In genomic region chr11:76235233-76236091, GRCh38 we compare ENCODE assay signal across 8 cellular contexts. TPM values are rescaled to one million over a fixed set of nuclear protein-coding genes. Genes with fewer than 3 reads are reported as not detected.
A peak's percentile ranks its signal among the peaks of the same experiment; 100 is the strongest.
DNase-seq lines count a peak whose midpoint lies in the region; ATAC-seq and TF ChIP-seq lines count a peak whose summit lies in the region.

No MANE protein-coding gene starts in this region.

- TF ChIP-seq CTCF in MM.1S (IDR thresholded peaks at IDR 0.05; ENCODE audit: low read length) (no peak), gastroesophageal sphincter (IDR thresholded peaks at IDR 0.05) (peak in 1 of 4 experiments; percentile 23)

- H3K27ac ChIP-seq in MM.1S (ENCODE audit: low read length) (peak overlapping the region; percentile 61), SJCRH30 (peak overlapping the region; percentile 71), gastroesophageal sphincter (peak overlapping the region; percentile 41 to 90 (median 86)), neuronal stem cell (replicated peaks; ENCODE audit: low read length) (peak overlapping the region; percentile 66)

- no peaks in the 10 kb centered on the region for H3K79me1 ChIP-seq in neuronal stem cell (ENCODE audit: low read depth, low read length)

- peak; percentile 86 for ATAC-seq in gastroesophageal sphincter

- peak overlapping the region; percentile 95 for H3K4me3 ChIP-seq in MM.1S (ENCODE audit: low read length)
- H3K4me3 ChIP-seq in SJCRH30, result peak overlapping the region; percentile 81
- peak overlapping the region; percentile 67 to 97 for H3K4me3 ChIP-seq in gastroesophageal sphincter
- peak overlapping the region; percentile 91 to 93 for H3K4me3 ChIP-seq in neuronal stem cell (ENCODE audit: low read length in 2 of 2)

- H3K4ac ChIP-seq in neuronal stem cell (ENCODE audit: low read length), result no peak overlapping the region

- TF ChIP-seq POLR2A in gastroesophageal sphincter (IDR thresholded peaks at IDR 0.05), result peak; percentile 24 to 55

- peak overlapping the region; percentile 90 for H3K4me2 ChIP-seq in MM.1S (ENCODE audit: low read depth, low read length)
- H3K4me2 ChIP-seq in neuronal stem cell (ENCODE audit: insufficient read depth, low read length, poor library complexity, severe bottlenecking), result peak overlapping the region; percentile 71

- H2BK5ac ChIP-seq in neuronal stem cell (ENCODE audit: low read length), result peak overlapping the region; percentile 67

- H3K18ac ChIP-seq in neuronal stem cell (ENCODE audit: low read length), result peak overlapping the region; percentile 95

- no peak overlapping the region for H2BK120ac ChIP-seq in neuronal stem cell (ENCODE audit: low read depth, low read length)

- DNase-seq in GF-D8 (lab: John Stamatoyannopoulos, UW), result peak; percentile 83
- peak; percentile 90 for DNase-seq in HCEC 1CT
- DNase-seq in MM.1S, result peak; percentile 93
- peak; percentile 93 to 96 for DNase-seq in SJCRH30
- peak; percentile 92 for DNase-seq in activated naive CD4-positive, alpha-beta T cell treated with Interleukin-2 at 50 U/mL for 16 hours
- DNase-seq in neuronal stem cell (ENCODE audit: low spot score), result peak; percentile 98
- DNase-seq in stromal cell of bone marrow (ENCODE audit: low read depth), result peak; percentile 73

- H3K14ac ChIP-seq in neuronal stem cell (ENCODE audit: low read length), result no peak overlapping the region

- H2AK5ac ChIP-seq in neuronal stem cell (ENCODE audit: low read depth, low read length), result no peak overlapping the region

- no peak overlapping the region for H2BK12ac ChIP-seq in neuronal stem cell (ENCODE audit: low read length)

- no peak overlapping the region for H4K91ac ChIP-seq in neuronal stem cell (ENCODE audit: low read depth, low read length, poor library complexity)

- H2AFZ ChIP-seq in MM.1S (ENCODE audit: low read length) (peak overlapping the region; percentile 93), neuronal stem cell (ENCODE audit: low read length) (peak overlapping the region; percentile 97)

- peak overlapping the region; percentile 82 for H3K23ac ChIP-seq in neuronal stem cell (ENCODE audit: low read depth, low read length, poor library complexity)

- H3F3A ChIP-seq in MM.1S (ENCODE audit: insufficient read depth, low read length), result peaks cover 23% of the 10 kb centered on the region

- H3K79me2 ChIP-seq in MM.1S (ENCODE audit: low read length), result no peaks in the 10 kb centered on the region

- peak overlapping the region; percentile 18 for H2BK15ac ChIP-seq in neuronal stem cell (ENCODE audit: low read length)

- WGBS in gastroesophageal sphincter (ENCODE audit: low coverage in 1 of 2), 2 donors, result 0 to 2% methylated on average over 22 to 34 of the region's 65 CpGs
- WGBS in neuronal stem cell (ENCODE audit: extremely low coverage in 2 of 2, insufficient read length in 2 of 2, insufficient replicate concordance in 1 of 2), 2 donors, result no CpG with 5 or more reads among the region's 65 CpGs

- H3K9ac ChIP-seq in MM.1S (ENCODE audit: low read length) (peak overlapping the region; percentile 65), neuronal stem cell (ENCODE audit: low read depth, low read length, poor library complexity) (peak overlapping the region; percentile 96)

- H4K8ac ChIP-seq in neuronal stem cell (ENCODE audit: low read depth, low read length), result no peak overlapping the region

- H3K36me3 ChIP-seq in MM.1S (replicated peaks; ENCODE audit: insufficient read depth, low read length) (no peaks in the 10 kb centered on the region), SJCRH30 (no peaks in the 10 kb centered on the region), gastroesophageal sphincter (no peaks in the 10 kb centered on the region), neuronal stem cell (replicated peaks in 1 of 2; ENCODE audit: control insufficient read depth in 2 of 2, insufficient read depth in 2 of 2, low read length in 2 of 2) (no peaks in the 10 kb centered on the region)

- H3K9me2 ChIP-seq in MM.1S (replicated peaks; ENCODE audit: insufficient read depth, low read length), result no peaks in the 10 kb centered on the region

- TF ChIP-seq EP300 in gastroesophageal sphincter (IDR thresholded peaks at IDR 0.05), result no peak

- H3K27me3 ChIP-seq in MM.1S (replicated peaks; ENCODE audit: insufficient read depth, low read length), result peaks cover 12% of the 10 kb centered on the region; the same call in 1 of the 2 replicates
- no peaks in the 10 kb centered on the region for H3K27me3 ChIP-seq in SJCRH30
- H3K27me3 ChIP-seq in gastroesophageal sphincter, result no peaks in the 10 kb centered on the region
- H3K27me3 ChIP-seq in neuronal stem cell (ENCODE audit: control insufficient read depth in 3 of 3, insufficient read depth in 3 of 3, low read depth in 1 of 3, low read length in 3 of 3), result peaks cover 0 to 22% (median 0%) of the 10 kb centered on the region in 3 experiments

- peaks cover 34% of the 10 kb centered on the region for H3K4me1 ChIP-seq in MM.1S (ENCODE audit: low read length)
- peaks cover 18% of the 10 kb centered on the region; the same call in 1 of the 2 replicates for H3K4me1 ChIP-seq in SJCRH30
- H3K4me1 ChIP-seq in gastroesophageal sphincter, result peaks cover 0 to 23% (median 10%) of the 10 kb centered on the region in 3 donors
- peaks cover 7 to 8% of the 10 kb centered on the region in 2 donors for H3K4me1 ChIP-seq in neuronal stem cell (ENCODE audit: control insufficient read depth in 2 of 2, insufficient read depth in 1 of 2, low read depth in 1 of 2, low read length in 2 of 2)

- H3K9me3 ChIP-seq in MM.1S (replicated peaks; ENCODE audit: insufficient read depth, low read length), result no peaks in the 10 kb centered on the region
- H3K9me3 ChIP-seq in SJCRH30 (replicated peaks), result no peaks in the 10 kb centered on the region
- H3K9me3 ChIP-seq in gastroesophageal sphincter, result no peaks in the 10 kb centered on the region
- no peaks in the 10 kb centered on the region for H3K9me3 ChIP-seq in neuronal stem cell (replicated peaks in 1 of 2; ENCODE audit: control insufficient read depth in 2 of 2, insufficient read depth in 1 of 2, low read depth in 1 of 2, low read length in 2 of 2)

- H4K20me1 ChIP-seq in MM.1S (ENCODE audit: insufficient read depth, low read length), result no peaks in the 10 kb centered on the region

RNA-seq across cellular contexts. Expression of gene WNT11, which starts 29.2 kb away (rescaled TPM):
- 26.8 and 27.5 TPM in 2 replicates for total RNA-seq in SJCRH30 (2014; rRNA removed; shearing (Covaris generic))
- 10 to 100 TPM in 1 of 4 donors, 1 to 10 TPM in 3; 2.5 to 17.1 (median 5.4) TPM for total RNA-seq in gastroesophageal sphincter
- polyA plus RNA-seq in neuronal stem cell (2013, experiment 1 of 2), result 0.15 TPM
- 0.12 TPM for polyA plus RNA-seq in neuronal stem cell (2013, experiment 2 of 2)

Comparison
In these comparisons a context has a peak if more than half of its experiments do, and no peak if none do; other contexts are left out.
1. Peak in every context shown above with its lines: DNase-seq, ATAC-seq, H3K4me3 ChIP-seq and H3K27ac ChIP-seq.